Comparison of ENCODE assay signal across 8 cellular contexts in genomic region chr19:17539288-17540117, GRCh38. TPM values are rescaled to one million over a fixed set of nuclear protein-coding genes. Genes with fewer than 3 reads are reported as not detected.
DNase-seq lines count a peak whose midpoint lies in the region; ATAC-seq, FAIRE-seq and TF ChIP-seq lines count a peak whose summit lies in the region.

No MANE protein-coding gene starts in this region.

- DNase-seq in GM12865 (ENCODE audit: low read depth) (peak; percentile 96), HK-2 (ENCODE audit: unreplicated experiment) (peak; percentile 90), NCI-H748 treated with DMSO at 0.1 percent for 48 hours (lab: John Stamatoyannopoulos, UW) (peak; percentile 89), dermis microvascular lymphatic vessel endothelial cell (ENCODE audit: low read depth in 2 of 2) (peak; percentile 68 to 93), HepG2 (ENCODE audit: low spot score) (peak; percentile 85)
- DNase-seq in activated CD4-positive, alpha-beta T cell treated with anti-CD3 and anti-CD28 coated beads, Interleukin-2, amount 50 U/mL, for 4 hours, result peak; percentile 95
- DNase-seq in stimulated activated CD4-positive, alpha-beta T cell treated with anti-CD3 and anti-CD28 coated beads, Interleukin-2, amount 100 ng/mL, for 24 hours, result peak; percentile 97

- H4K20me1 ChIP-seq in HepG2 (ENCODE audit: insufficient read depth, low read length), result no peaks in the 10 kb centered on the region

- CTCF ChIA-PET in HepG2 (lab: Yijun Ruan, JAX; ENCODE audit: low intra/inter-chr PET ratio, low total read pairs), result no interaction called here

- peak; percentile 51 for FAIRE-seq in HepG2 (lab: Jason Lieb, UNC)

- peaks cover 0 to 24% of the 10 kb centered on the region in 2 experiments; a peak in 3 of 5 replicates for H3K27me3 ChIP-seq in HepG2 (ENCODE audit: control insufficient read depth in 1 of 2, insufficient read depth in 2 of 2, low read length in 2 of 2)

- no TSS peak for BruUV-seq in HepG2 (replicated peaks; lab: Mats Ljungman, UMichigan)

- POLR2A ChIA-PET in HepG2 (lab: Yijun Ruan, JAX), result interaction anchor here (1.6 kb wide), 1 partner anchor 28 kb away, joined by 6 read pairs; the partner anchor contains the start of gene PGLS

- H3K79me2 ChIP-seq in HepG2 (ENCODE audit: insufficient read depth, low read length), result no peaks in the 10 kb centered on the region

- no peaks in the 10 kb centered on the region for H3K9me3 ChIP-seq in HepG2 (ENCODE audit: low read length)

- ATAC-seq in HepG2 (peak; percentile 86), GM21367 (IDR thresholded peaks at IDR 0.05; ENCODE audit: unreplicated experiment) (no peak)

- TF ChIP-seq EP300 in HepG2 (IDR thresholded peaks at IDR 0.05; ENCODE audit: low read depth in 2 of 2, low read length in 2 of 2), result no peak
- no peak for TF ChIP-seq EP300 in HepG2 (CRISPR knock-in tag; IDR thresholded peaks at IDR 0.05; ENCODE audit: borderline replicate concordance)

- H3K27ac ChIP-seq in HepG2 (ENCODE audit: extremely low read length, insufficient read depth, low read length), result no peak overlapping the region

- intact Hi-C loops in HepG2 (cut with micrococcal nuclease; ENCODE audit: unreplicated experiment), result loop anchor here (1.0 kb wide), 1 partner anchor 35 kb away; no protein-coding TSS in a partner anchor

- no peak for TF ChIP-seq POLR2A in HepG2 (IDR thresholded peaks at IDR 0.05; ENCODE audit: insufficient read depth in 1 of 2, low read depth in 2 of 2, low read length in 2 of 2)

- peaks cover 20% of the 10 kb centered on the region for H3K4me1 ChIP-seq in HepG2 (ENCODE audit: insufficient read depth, low read length)

- WGBS in HepG2 (ENCODE audit: low lambda C conversion rate), result 1% methylated on average over 46 of the region's 75 CpGs

- H3K4me2 ChIP-seq in HepG2 (ENCODE audit: low read depth, low read length), result peak overlapping the region; percentile 79

- TF ChIP-seq RAD21 in HepG2 (CRISPR knock-in tag; IDR thresholded peaks at IDR 0.05), result 0 out of 2 replicates have a peak, but pooled peaks have one; percentile 25

- TF ChIP-seq CTCF in GM12865 (IDR thresholded peaks at IDR 0.05; ENCODE audit: insufficient read depth, low read depth, low read length, missing control alignments), result no peak
- peak; percentile 74 for TF ChIP-seq CTCF in HepG2 (CRISPR knock-in tag; IDR thresholded peaks at IDR 0.05)

- 0 out of 2 replicates have a peak overlapping the region, but pooled peaks have one; percentile 22 for H3K9ac ChIP-seq in HepG2 (ENCODE audit: insufficient read depth, low read depth, low read length)

- H3K4me3 ChIP-seq in GM12865 (ENCODE audit: low read depth, low read length) (peak overlapping the region; percentile 45), HepG2 (replicated peaks in 1 of 3; ENCODE audit: insufficient read depth in 1 of 3, low read depth in 2 of 3, low read length in 3 of 3) (peak overlapping the region; percentile 47 to 71 (median 56))

- in situ Hi-C loops in HepG2 (cut with HindIII; ENCODE audit: extremely low pct_ligation_motif_present, low pct_unique_long_range_greater_than_20kb), result no loop called here

- no peaks in the 10 kb centered on the region for H3K36me3 ChIP-seq in HepG2 (replicated peaks in 1 of 2; ENCODE audit: control insufficient read depth in 1 of 2, insufficient read depth in 2 of 2, low read length in 2 of 2)

- H2AFZ ChIP-seq in HepG2 (ENCODE audit: low read length), result no peak overlapping the region

TF ChIP-seq in HepG2, 621 proteins besides CTCF, POLR2A, EP300 and RAD21 (continues in another document):
- TF ChIP-seq NBN (conservative IDR thresholded peaks at IDR 0.05) (no peak), KDM5A (IDR thresholded peaks at IDR 0.05; ENCODE audit: borderline replicate concordance, low read length) (no peak), HOXA3 (CRISPR knock-in tag; IDR thresholded peaks at IDR 0.05) (no peak), SMAD9 (CRISPR knock-in tag; IDR thresholded peaks at IDR 0.05) (no peak), GPN1 (CRISPR knock-in tag; IDR thresholded peaks at IDR 0.05; ENCODE audit: borderline replicate concordance) (0 out of 2 replicates have a peak, but pooled peaks have one; percentile 35), ZNF747 (CRISPR knock-in tag; IDR thresholded peaks at IDR 0.05; ENCODE audit: borderline replicate concordance) (no peak), RBFOX2 (IDR thresholded peaks at IDR 0.05; ENCODE audit: low read depth, low read length) (no peak), ZNF33B (CRISPR knock-in tag; IDR thresholded peaks at IDR 0.05) (no peak), ZBTB7B (CRISPR knock-in tag; IDR thresholded peaks at IDR 0.05) (peak; percentile 84; the same call in 1 of the 2 replicates), ZKSCAN1 (IDR thresholded peaks at IDR 0.05; ENCODE audit: low read length) (no peak), ZBTB10 (CRISPR knock-in tag; IDR thresholded peaks at IDR 0.05; ENCODE audit: borderline replicate concordance) (no peak), AHR (CRISPR knock-in tag; IDR thresholded peaks at IDR 0.05) (0 out of 2 replicates have a peak, but pooled peaks have one; percentile 27)

RNA-seq across cellular contexts. Expression of gene COLGALT1, which starts 15.9 kb away (rescaled TPM):
- total RNA-seq in dermis microvascular lymphatic vessel endothelial cell (57.9 and 60.7 TPM in 2 replicates), HepG2 (2016; rRNA removed; fragmentation: Illumina TruSeq; extraction: Trizol) (33.3 and 58.0 TPM in 2 replicates)
- 9.3 and 10.3 TPM in 2 replicates for total RNA-seq in HepG2 (2016; cell fraction: cytosol; rRNA removed; fragmentation: Illumina TruSeq; extraction: Trizol; ENCODE audit: low read depth)
- 33.6 and 57.7 TPM in 2 replicates for total RNA-seq in HepG2 (2016; cell fraction: insoluble cytoplasmic fraction; rRNA removed; fragmentation: Illumina TruSeq; extraction: Trizol)
- total RNA-seq in HepG2 (2016; cell fraction: membrane; rRNA removed; fragmentation: Illumina TruSeq; extraction: Trizol), result 32.5 and 35.6 TPM in 2 replicates
- 53.1 and 65.6 TPM in 2 replicates for total RNA-seq in HepG2 (2016; cell fraction: nucleus; rRNA removed; fragmentation: Illumina TruSeq; extraction: Trizol)
- polyA plus RNA-seq in HepG2 (2011; rRNA removed), result 196 and 211 TPM in 2 replicates
- 111 and 141 TPM in 2 replicates for polyA plus RNA-seq in HepG2 (2011; cell fraction: cytosol; rRNA removed)
- polyA plus RNA-seq in HepG2 (2011; cell fraction: nucleus; rRNA removed), result 153 and 157 TPM in 2 replicates
- 58.7 and 87.4 TPM in 2 replicates for polyA plus RNA-seq in HepG2 (2012)
- 9.2 and 9.8 TPM in 2 replicates for polyA plus RNA-seq in HepG2 (2016; cell fraction: cytosol; fragmentation: Illumina TruSeq; extraction: Trizol; ENCODE audit: low read depth)
- polyA plus RNA-seq in HepG2 (2016; cell fraction: insoluble cytoplasmic fraction; fragmentation: Illumina TruSeq; extraction: Trizol; ENCODE audit: low read depth), result 35.7 and 38.2 TPM in 2 replicates
- polyA plus RNA-seq in HepG2 (2016; cell fraction: membrane; fragmentation: Illumina TruSeq; extraction: Trizol; ENCODE audit: low read depth), result 23.4 and 28.7 TPM in 2 replicates
- 111 TPM in 2 replicates for polyA plus RNA-seq in HepG2 (2016; cell fraction: nucleus; fragmentation: Illumina TruSeq; extraction: Trizol; ENCODE audit: insufficient read depth, low read depth)
- 360 and 644 TPM in 2 replicates for polyA minus RNA-seq in HepG2 (2011; rRNA and poly(A)+ RNA removed; ENCODE audit: low replicate concordance)
- polyA minus RNA-seq in HepG2 (2011; cell fraction: cytosol; rRNA and poly(A)+ RNA removed), result 74.1 and 77.3 TPM in 2 replicates
- polyA minus RNA-seq in HepG2 (2011; cell fraction: nucleus; rRNA and poly(A)+ RNA removed), result 32.0 and 33.2 TPM in 2 replicates

RNA-seq across cellular contexts. Expression of gene PGLS, which starts 28.1 kb away (rescaled TPM):
- 32.6 and 80.5 TPM in 2 replicates for total RNA-seq in dermis microvascular lymphatic vessel endothelial cell
- total RNA-seq in HepG2 (2016; rRNA removed; fragmentation: Illumina TruSeq; extraction: Trizol), result 33.8 and 36.7 TPM in 2 replicates
- total RNA-seq in HepG2 (2016; cell fraction: cytosol; rRNA removed; fragmentation: Illumina TruSeq; extraction: Trizol; ENCODE audit: low read depth), result 28.7 and 30.6 TPM in 2 replicates
- total RNA-seq in HepG2 (2016; cell fraction: insoluble cytoplasmic fraction; rRNA removed; fragmentation: Illumina TruSeq; extraction: Trizol), result 31.6 and 33.6 TPM in 2 replicates
- total RNA-seq in HepG2 (2016; cell fraction: membrane; rRNA removed; fragmentation: Illumina TruSeq; extraction: Trizol), result 36.0 and 41.5 TPM in 2 replicates
- 18.4 and 23.5 TPM in 2 replicates for total RNA-seq in HepG2 (2016; cell fraction: nucleus; rRNA removed; fragmentation: Illumina TruSeq; extraction: Trizol)
- polyA plus RNA-seq in HepG2 (2011; rRNA removed), result 43.8 and 49.1 TPM in 2 replicates
- polyA plus RNA-seq in HepG2 (2011; cell fraction: cytosol; rRNA removed), result 33.3 and 59.8 TPM in 2 replicates
- 74.2 and 74.7 TPM in 2 replicates for polyA plus RNA-seq in HepG2 (2011; cell fraction: nucleus; rRNA removed)
- 26.9 and 37.3 TPM in 2 replicates for polyA plus RNA-seq in HepG2 (2012)
- polyA plus RNA-seq in HepG2 (2016; cell fraction: cytosol; fragmentation: Illumina TruSeq; extraction: Trizol; ENCODE audit: low read depth), result 48.8 and 52.7 TPM in 2 replicates
- 50.4 and 56.4 TPM in 2 replicates for polyA plus RNA-seq in HepG2 (2016; cell fraction: insoluble cytoplasmic fraction; fragmentation: Illumina TruSeq; extraction: Trizol; ENCODE audit: low read depth)
- 55.3 and 57.7 TPM in 2 replicates for polyA plus RNA-seq in HepG2 (2016; cell fraction: membrane; fragmentation: Illumina TruSeq; extraction: Trizol; ENCODE audit: low read depth)
- polyA plus RNA-seq in HepG2 (2016; cell fraction: nucleus; fragmentation: Illumina TruSeq; extraction: Trizol; ENCODE audit: insufficient read depth, low read depth), result 47.8 and 49.3 TPM in 2 replicates
- 83.1 and 129 TPM in 2 replicates for polyA minus RNA-seq in HepG2 (2011; rRNA and poly(A)+ RNA removed; ENCODE audit: low replicate concordance)
- 36.2 and 38.6 TPM in 2 replicates for polyA minus RNA-seq in HepG2 (2011; cell fraction: cytosol; rRNA and poly(A)+ RNA removed)
- 19.7 and 23.1 TPM in 2 replicates for polyA minus RNA-seq in HepG2 (2011; cell fraction: nucleus; rRNA and poly(A)+ RNA removed)
